1 cellular context compared by ENCODE assay signal in genomic region chr1:156692958-156693857, GRCh38.
TF ChIP-seq lines count a peak whose summit lies in the region.

No MANE protein-coding gene starts in this region.

TF ChIP-seq in K562, 482 proteins besides CTCF, POLR2A, EP300 and RAD21 (continued from another document):
- TF ChIP-seq, protein P1, sequence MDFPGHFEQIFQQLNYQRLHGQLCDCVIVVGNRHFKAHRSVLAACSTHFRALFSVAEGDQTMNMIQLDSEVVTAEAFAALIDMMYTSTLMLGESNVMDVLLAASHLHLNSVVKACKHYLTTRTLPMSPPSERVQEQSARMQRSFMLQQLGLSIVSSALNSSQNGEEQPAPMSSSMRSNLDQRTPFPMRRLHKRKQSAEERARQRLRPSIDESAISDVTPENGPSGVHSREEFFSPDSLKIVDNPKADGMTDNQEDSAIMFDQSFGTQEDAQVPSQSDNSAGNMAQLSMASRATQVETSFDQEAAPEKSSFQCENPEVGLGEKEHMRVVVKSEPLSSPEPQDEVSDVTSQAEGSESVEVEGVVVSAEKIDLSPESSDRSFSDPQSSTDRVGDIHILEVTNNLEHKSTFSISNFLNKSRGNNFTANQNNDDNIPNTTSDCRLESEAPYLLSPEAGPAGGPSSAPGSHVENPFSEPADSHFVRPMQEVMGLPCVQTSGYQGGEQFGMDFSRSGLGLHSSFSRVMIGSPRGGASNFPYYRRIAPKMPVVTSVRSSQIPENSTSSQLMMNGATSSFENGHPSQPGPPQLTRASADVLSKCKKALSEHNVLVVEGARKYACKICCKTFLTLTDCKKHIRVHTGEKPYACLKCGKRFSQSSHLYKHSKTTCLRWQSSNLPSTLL (IDR thresholded peaks at IDR 0.05), result no peak
- no peak for TF ChIP-seq HNRNPLL (IDR thresholded peaks at IDR 0.05; ENCODE audit: low read depth, low read length, poor library complexity, severe bottlenecking)
- TF ChIP-seq KAT8 (IDR thresholded peaks at IDR 0.05; ENCODE audit: low read depth), result no peak
- TF ChIP-seq SIN3B (IDR thresholded peaks at IDR 0.05; ENCODE audit: low read depth), result no peak
- TF ChIP-seq, protein P2, sequence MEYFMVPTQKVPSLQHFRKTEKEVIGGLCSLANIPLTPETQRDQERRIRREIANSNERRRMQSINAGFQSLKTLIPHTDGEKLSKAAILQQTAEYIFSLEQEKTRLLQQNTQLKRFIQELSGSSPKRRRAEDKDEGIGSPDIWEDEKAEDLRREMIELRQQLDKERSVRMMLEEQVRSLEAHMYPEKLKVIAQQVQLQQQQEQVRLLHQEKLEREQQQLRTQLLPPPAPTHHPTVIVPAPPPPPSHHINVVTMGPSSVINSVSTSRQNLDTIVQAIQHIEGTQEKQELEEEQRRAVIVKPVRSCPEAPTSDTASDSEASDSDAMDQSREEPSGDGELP (CRISPR knock-in tag; IDR thresholded peaks at IDR 0.05; ENCODE audit: borderline replicate concordance), result 0 out of 2 replicates have a peak, but pooled peaks have one; percentile 25
- TF ChIP-seq BACH1 (tag; IDR thresholded peaks at IDR 0.05), result no peak
- TF ChIP-seq, protein P3, sequence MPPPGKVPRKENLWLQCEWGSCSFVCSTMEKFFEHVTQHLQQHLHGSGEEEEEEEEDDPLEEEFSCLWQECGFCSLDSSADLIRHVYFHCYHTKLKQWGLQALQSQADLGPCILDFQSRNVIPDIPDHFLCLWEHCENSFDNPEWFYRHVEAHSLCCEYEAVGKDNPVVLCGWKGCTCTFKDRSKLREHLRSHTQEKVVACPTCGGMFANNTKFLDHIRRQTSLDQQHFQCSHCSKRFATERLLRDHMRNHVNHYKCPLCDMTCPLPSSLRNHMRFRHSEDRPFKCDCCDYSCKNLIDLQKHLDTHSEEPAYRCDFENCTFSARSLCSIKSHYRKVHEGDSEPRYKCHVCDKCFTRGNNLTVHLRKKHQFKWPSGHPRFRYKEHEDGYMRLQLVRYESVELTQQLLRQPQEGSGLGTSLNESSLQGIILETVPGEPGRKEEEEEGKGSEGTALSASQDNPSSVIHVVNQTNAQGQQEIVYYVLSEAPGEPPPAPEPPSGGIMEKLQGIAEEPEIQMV (tag; conservative IDR thresholded peaks at IDR 0.05; ENCODE audit: low read depth), result no peak
- peak; percentile 41 for TF ChIP-seq NEUROD1 (IDR thresholded peaks at IDR 0.05; ENCODE audit: borderline replicate concordance, low read depth, low read length, partially characterized antibody)
- TF ChIP-seq PKNOX1 (IDR thresholded peaks at IDR 0.05), result peak; percentile 56
- no peak for TF ChIP-seq ZNF589 (CRISPR knock-in tag; IDR thresholded peaks at IDR 0.05; ENCODE audit: low read depth)
- TF ChIP-seq MIER1 (IDR thresholded peaks at IDR 0.05; ENCODE audit: low read depth), result peak; percentile 88
- TF ChIP-seq ZBTB8A (IDR thresholded peaks at IDR 0.05; ENCODE audit: partially characterized antibody), result no peak
- TF ChIP-seq CBFA2T3 (IDR thresholded peaks at IDR 0.05), result 0 out of 2 replicates have a peak, but pooled peaks have one; percentile 22
- TF ChIP-seq, protein P4, sequence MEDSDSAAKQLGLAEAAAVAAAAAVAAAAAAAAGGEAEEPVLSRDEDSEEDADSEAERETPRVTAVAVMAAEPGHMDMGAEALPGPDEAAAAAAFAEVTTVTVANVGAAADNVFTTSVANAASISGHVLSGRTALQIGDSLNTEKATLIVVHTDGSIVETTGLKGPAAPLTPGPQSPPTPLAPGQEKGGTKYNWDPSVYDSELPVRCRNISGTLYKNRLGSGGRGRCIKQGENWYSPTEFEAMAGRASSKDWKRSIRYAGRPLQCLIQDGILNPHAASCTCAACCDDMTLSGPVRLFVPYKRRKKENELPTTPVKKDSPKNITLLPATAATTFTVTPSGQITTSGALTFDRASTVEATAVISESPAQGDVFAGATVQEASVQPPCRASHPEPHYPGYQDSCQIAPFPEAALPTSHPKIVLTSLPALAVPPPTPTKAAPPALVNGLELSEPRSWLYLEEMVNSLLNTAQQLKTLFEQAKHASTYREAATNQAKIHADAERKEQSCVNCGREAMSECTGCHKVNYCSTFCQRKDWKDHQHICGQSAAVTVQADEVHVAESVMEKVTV (CRISPR knock-in tag; IDR thresholded peaks at IDR 0.05), result no peak
- no peak for TF ChIP-seq NRF1 (conservative IDR thresholded peaks at IDR 0.05 in 1 of 2, IDR thresholded peaks at IDR 0.05 in 1 of 2)
- TF ChIP-seq HCFC1 (IDR thresholded peaks at IDR 0.05; ENCODE audit: low read depth, low read length), result no peak
- TF ChIP-seq MBD2 (IDR thresholded peaks at IDR 0.05; ENCODE audit: borderline replicate concordance, low read depth), result peak; percentile 26; the same call in 1 of the 2 replicates
- no peak for TF ChIP-seq HNRNPH1 (optimal IDR thresholded peaks at IDR 0.05; ENCODE audit: low read depth, low read length)
- TF ChIP-seq ZNF644 (tag; IDR thresholded peaks at IDR 0.05; ENCODE audit: low read depth), result no peak
- TF ChIP-seq MCM2 (IDR thresholded peaks at IDR 0.05; ENCODE audit: low read depth), result no peak
- no peak for TF ChIP-seq TSC22D4 (tag; IDR thresholded peaks at IDR 0.05)
- no peak for TF ChIP-seq ZNF347 (CRISPR knock-in tag; IDR thresholded peaks at IDR 0.05; ENCODE audit: low read depth)
- TF ChIP-seq TCF7 (IDR thresholded peaks at IDR 0.05; ENCODE audit: borderline replicate concordance), result no peak
- TF ChIP-seq KDM2B (CRISPR knock-in tag; IDR thresholded peaks at IDR 0.05), result no peak
- no peak for TF ChIP-seq NUFIP1 (IDR thresholded peaks at IDR 0.05; ENCODE audit: partially characterized antibody)
- TF ChIP-seq RBM25 (IDR thresholded peaks at IDR 0.05; ENCODE audit: low read depth, low read length, severe bottlenecking), result no peak
- TF ChIP-seq CHD1 (IDR thresholded peaks at IDR 0.05; ENCODE audit: low read length), result no peak
- no peak for TF ChIP-seq ZNF140 (CRISPR knock-in tag; IDR thresholded peaks at IDR 0.05)
- TF ChIP-seq HEY1 (CRISPR knock-in tag; IDR thresholded peaks at IDR 0.05; ENCODE audit: borderline replicate concordance), result no peak
- TF ChIP-seq FOXM1 (IDR thresholded peaks at IDR 0.05; ENCODE audit: low read depth), result no peak
- TF ChIP-seq FOXM1 (CRISPR knock-in tag; IDR thresholded peaks at IDR 0.05; ENCODE audit: low read depth), result 0 out of 2 replicates have a peak, but pooled peaks have one; percentile 49
- TF ChIP-seq BRF1 (IDR thresholded peaks at IDR 0.05; ENCODE audit: borderline replicate concordance, extremely low read depth, insufficient read length), result no peak
- TF ChIP-seq, protein P5, sequence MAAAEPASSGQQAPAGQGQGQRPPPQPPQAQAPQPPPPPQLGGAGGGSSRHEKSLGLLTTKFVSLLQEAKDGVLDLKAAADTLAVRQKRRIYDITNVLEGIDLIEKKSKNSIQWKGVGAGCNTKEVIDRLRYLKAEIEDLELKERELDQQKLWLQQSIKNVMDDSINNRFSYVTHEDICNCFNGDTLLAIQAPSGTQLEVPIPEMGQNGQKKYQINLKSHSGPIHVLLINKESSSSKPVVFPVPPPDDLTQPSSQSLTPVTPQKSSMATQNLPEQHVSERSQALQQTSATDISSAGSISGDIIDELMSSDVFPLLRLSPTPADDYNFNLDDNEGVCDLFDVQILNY (CRISPR knock-in tag; IDR thresholded peaks at IDR 0.05), result no peak
- TF ChIP-seq MAZ (CRISPR knock-in tag; conservative IDR thresholded peaks at IDR 0.05 in 1 of 2, IDR thresholded peaks at IDR 0.05 in 1 of 2), result peak in 1 of 2 experiments; percentile 37; a peak in 1 of 4 replicates
- no peak for TF ChIP-seq CREB3 (tag; conservative IDR thresholded peaks at IDR 0.05; ENCODE audit: low read depth)
- TF ChIP-seq YY1 (IDR thresholded peaks at IDR 0.05; ENCODE audit: borderline replicate concordance in 1 of 3, control insufficient read depth in 1 of 3, extremely low read depth in 1 of 3, insufficient read depth in 3 of 3, insufficient read length in 1 of 3, insufficient replicate concordance in 2 of 3, low read depth in 1 of 3, low read length in 2 of 3), result peak in 1 of 3 experiments; percentile 53
- no peak for TF ChIP-seq SFPQ (IDR thresholded peaks at IDR 0.05; ENCODE audit: low read depth, low read length)
- TF ChIP-seq ARID1B (IDR thresholded peaks at IDR 0.05), result peak; percentile 75
- TF ChIP-seq TBP (optimal IDR thresholded peaks at IDR 0.05; ENCODE audit: low read depth, low read length), result peak; percentile 47
- TF ChIP-seq ARHGAP35 (IDR thresholded peaks at IDR 0.05; ENCODE audit: partially characterized antibody), result peak; percentile 37
- TF ChIP-seq, protein P6, sequence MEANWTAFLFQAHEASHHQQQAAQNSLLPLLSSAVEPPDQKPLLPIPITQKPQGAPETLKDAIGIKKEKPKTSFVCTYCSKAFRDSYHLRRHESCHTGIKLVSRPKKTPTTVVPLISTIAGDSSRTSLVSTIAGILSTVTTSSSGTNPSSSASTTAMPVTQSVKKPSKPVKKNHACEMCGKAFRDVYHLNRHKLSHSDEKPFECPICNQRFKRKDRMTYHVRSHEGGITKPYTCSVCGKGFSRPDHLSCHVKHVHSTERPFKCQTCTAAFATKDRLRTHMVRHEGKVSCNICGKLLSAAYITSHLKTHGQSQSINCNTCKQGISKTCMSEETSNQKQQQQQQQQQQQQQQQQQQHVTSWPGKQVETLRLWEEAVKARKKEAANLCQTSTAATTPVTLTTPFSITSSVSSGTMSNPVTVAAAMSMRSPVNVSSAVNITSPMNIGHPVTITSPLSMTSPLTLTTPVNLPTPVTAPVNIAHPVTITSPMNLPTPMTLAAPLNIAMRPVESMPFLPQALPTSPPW (CRISPR knock-in tag; IDR thresholded peaks at IDR 0.05), result peak; percentile 75
- TF ChIP-seq, protein P7, sequence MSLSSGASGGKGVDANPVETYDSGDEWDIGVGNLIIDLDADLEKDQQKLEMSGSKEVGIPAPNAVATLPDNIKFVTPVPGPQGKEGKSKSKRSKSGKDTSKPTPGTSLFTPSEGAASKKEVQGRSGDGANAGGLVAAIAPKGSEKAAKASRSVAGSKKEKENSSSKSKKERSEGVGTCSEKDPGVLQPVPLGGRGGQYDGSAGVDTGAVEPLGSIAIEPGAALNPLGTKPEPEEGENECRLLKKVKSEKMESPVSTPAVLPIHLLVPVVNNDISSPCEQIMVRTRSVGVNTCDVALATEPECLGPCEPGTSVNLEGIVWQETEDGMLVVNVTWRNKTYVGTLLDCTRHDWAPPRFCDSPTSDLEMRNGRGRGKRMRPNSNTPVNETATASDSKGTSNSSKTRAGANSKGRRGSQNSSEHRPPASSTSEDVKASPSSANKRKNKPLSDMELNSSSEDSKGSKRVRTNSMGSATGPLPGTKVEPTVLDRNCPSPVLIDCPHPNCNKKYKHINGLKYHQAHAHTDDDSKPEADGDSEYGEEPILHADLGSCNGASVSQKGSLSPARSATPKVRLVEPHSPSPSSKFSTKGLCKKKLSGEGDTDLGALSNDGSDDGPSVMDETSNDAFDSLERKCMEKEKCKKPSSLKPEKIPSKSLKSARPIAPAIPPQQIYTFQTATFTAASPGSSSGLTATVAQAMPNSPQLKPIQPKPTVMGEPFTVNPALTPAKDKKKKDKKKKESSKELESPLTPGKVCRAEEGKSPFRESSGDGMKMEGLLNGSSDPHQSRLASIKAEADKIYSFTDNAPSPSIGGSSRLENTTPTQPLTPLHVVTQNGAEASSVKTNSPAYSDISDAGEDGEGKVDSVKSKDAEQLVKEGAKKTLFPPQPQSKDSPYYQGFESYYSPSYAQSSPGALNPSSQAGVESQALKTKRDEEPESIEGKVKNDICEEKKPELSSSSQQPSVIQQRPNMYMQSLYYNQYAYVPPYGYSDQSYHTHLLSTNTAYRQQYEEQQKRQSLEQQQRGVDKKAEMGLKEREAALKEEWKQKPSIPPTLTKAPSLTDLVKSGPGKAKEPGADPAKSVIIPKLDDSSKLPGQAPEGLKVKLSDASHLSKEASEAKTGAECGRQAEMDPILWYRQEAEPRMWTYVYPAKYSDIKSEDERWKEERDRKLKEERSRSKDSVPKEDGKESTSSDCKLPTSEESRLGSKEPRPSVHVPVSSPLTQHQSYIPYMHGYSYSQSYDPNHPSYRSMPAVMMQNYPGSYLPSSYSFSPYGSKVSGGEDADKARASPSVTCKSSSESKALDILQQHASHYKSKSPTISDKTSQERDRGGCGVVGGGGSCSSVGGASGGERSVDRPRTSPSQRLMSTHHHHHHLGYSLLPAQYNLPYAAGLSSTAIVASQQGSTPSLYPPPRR (CRISPR knock-in tag; IDR thresholded peaks at IDR 0.05; ENCODE audit: borderline replicate concordance), result no peak
- TF ChIP-seq, protein P8, sequence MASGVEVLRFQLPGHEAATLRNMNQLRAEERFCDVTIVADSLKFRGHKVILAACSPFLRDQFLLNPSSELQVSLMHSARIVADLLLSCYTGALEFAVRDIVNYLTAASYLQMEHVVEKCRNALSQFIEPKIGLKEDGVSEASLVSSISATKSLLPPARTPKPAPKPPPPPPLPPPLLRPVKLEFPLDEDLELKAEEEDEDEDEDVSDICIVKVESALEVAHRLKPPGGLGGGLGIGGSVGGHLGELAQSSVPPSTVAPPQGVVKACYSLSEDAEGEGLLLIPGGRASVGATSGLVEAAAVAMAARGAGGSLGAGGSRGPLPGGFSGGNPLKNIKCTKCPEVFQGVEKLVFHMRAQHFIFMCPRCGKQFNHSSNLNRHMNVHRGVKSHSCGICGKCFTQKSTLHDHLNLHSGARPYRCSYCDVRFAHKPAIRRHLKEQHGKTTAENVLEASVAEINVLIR (CRISPR knock-in tag; IDR thresholded peaks at IDR 0.05), result no peak
